ENCODE assay signal across 8 cellular contexts in genomic region chr3:105868745-105869530, GRCh38. TPM values are rescaled to one million over a fixed set of nuclear protein-coding genes. Genes with fewer than 3 reads are reported as not detected.
A peak's percentile ranks its signal among the peaks of the same experiment; 100 is the strongest.
DNase-seq lines count a peak whose midpoint lies in the region; ATAC-seq and TF ChIP-seq lines count a peak whose summit lies in the region.

TSS of gene CBLB (minus strand) at chr3:105869012. CDS start at chr3:105867577, 1,435 bp downstream.

- H3K36me3 ChIP-seq in upper lobe of right lung = no peaks in the 10 kb centered on the region

- H3K9me3 ChIP-seq in T-helper 17 cell (ENCODE audit: control insufficient read depth, low read length, poor library complexity, severe bottlenecking) = no peaks in the 10 kb centered on the region
- no peaks in the 10 kb centered on the region for H3K9me3 ChIP-seq in upper lobe of right lung

- intact Hi-C loops in left cardiac atrium (cut with DNase I) (loop anchor here in 1 of 2 donors (5.0 kb wide), 1 partner anchor 77 kb away; no protein-coding TSS in a partner anchor), posterior vena cava (cut with DNase I) (no loop called here), upper lobe of right lung (cut with DNase I) (no loop called here)

- no peak for TF ChIP-seq CTCF in upper lobe of right lung (IDR thresholded peaks at IDR 0.05)

- peak within 1 kb of the TSS; percentile 100 for H3K4me3 Mint-ChIP-seq in T-helper 17 cell

- ATAC-seq in HG02885 (IDR thresholded peaks at IDR 0.05; ENCODE audit: poor library complexity, unreplicated experiment) (peak; percentile 84), T-helper 17 cell (peak; percentile 89), left cardiac atrium (peak; percentile 95 to 98), upper lobe of right lung (peak; percentile 97)

- TF ChIP-seq POLR2A in GM15510 (IDR thresholded peaks at IDR 0.05; ENCODE audit: borderline replicate concordance, extremely low read depth, insufficient read length) = peak; percentile 66

- H3K4me1 ChIP-seq in upper lobe of right lung = peaks cover 22% of the 10 kb centered on the region

- no peaks in the 10 kb centered on the region for H3K27me3 Mint-ChIP-seq in T-helper 17 cell

- peaks cover 11% of the 10 kb centered on the region for H3K36me3 Mint-ChIP-seq in T-helper 17 cell (ENCODE audit: low read depth)

- H3K27ac Mint-ChIP-seq in T-helper 17 cell = peak within 1 kb of the TSS; percentile 98

- H3K4me1 Mint-ChIP-seq in T-helper 17 cell = peaks cover 42% of the 10 kb centered on the region

- DNase-seq in NCI-H1694 treated with DMSO at 0.1 percent for 48 hours (lab: John Stamatoyannopoulos, UW) = peak; percentile 95
- DNase-seq in T-helper 17 cell = peak; percentile 66 to 82 (median 78)
- peak; percentile 67 to 98 (median 92) for DNase-seq in amygdala (lab: John Stamatoyannopoulos, UW)
- peak; percentile 94 for DNase-seq in left cardiac atrium
- DNase-seq in posterior vena cava (ENCODE audit: low spot score) = peak; percentile 98
- DNase-seq in upper lobe of right lung = peak; percentile 95

- peak within 1 kb of the TSS; percentile 84 for H3K4me3 ChIP-seq in upper lobe of right lung

- H3K27ac ChIP-seq in upper lobe of right lung = peak within 1 kb of the TSS; percentile 96

- H3K27me3 ChIP-seq in upper lobe of right lung = no peaks in the 10 kb centered on the region

RNA-seq across cellular contexts. Expression of gene CBLB, which starts in this region (rescaled TPM):
- total RNA-seq in T-helper 17 cell = 10 to 100 TPM; 81.3 to 91.1 TPM
- total RNA-seq in left cardiac atrium = 10 to 100 TPM; 35.7 to 41.1 TPM
- 100 to 1,000 TPM; 112 to 141 TPM for total RNA-seq in posterior vena cava
- 41.5 TPM for total RNA-seq in upper lobe of right lung

Comparison
In these comparisons a context has a peak if more than half of its experiments do, and no peak if none do; other contexts are left out.
1. Peak in every context shown above with its lines: DNase-seq, ATAC-seq, H3K4me3 ChIP-seq and H3K27ac ChIP-seq.